Comparison of ENCODE assay signal across 29 cellular contexts in the genomic region with DNA sequence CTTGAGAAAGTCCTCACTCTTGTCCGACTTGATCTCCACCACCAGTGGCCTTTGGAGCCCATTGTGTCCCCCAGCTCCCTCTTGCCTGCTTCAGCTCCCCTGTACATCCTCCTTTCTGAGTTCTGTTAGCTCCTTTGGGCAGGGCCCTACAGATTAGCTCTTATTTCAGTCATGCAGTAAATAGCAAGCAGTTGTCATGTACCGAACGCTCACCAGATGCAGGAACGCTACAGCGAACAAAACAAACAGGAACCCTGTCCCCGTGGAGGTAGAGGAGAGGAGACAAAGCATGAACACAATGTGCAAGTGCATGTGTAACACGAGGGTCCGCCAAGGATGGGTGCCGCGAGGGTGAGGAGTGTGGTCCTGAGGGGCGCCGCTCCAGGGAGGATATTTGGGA.
"Had no signal": no experiment of that assay in that cellular context is flagged by ENCODE, and none has a peak within 500 bp of the region (broad histone marks: within the 10 kb centered on the region; RNA-seq: fewer than 3 reads in every experiment).

No MANE protein-coding gene starts in this region.

- ATAC-seq: left colon; mucosa of descending colon; naive thymus-derived CD4-positive, alpha-beta T cell; right cardiac atrium; sciatic nerve; stimulated activated memory B cell treated with anti-CD40 and anti-IgM and Interleukin-4, amounts not matched to agents 10 μg/mL and 1 μg/mL and 100 μg/mL, for 72 hours; stimulated activated naive CD8-positive, alpha-beta T cell treated with anti-CD3 and anti-CD28 coated beads, Interleukin-15, amount 100 ng/mL, for 72 hours had no signal

- H3K27ac ChIP-seq: left ventricle myocardium inferior, neural progenitor cell, ovary, prostate gland, skin epidermis, tibial nerve, upper lobe of left lung, vagina had no signal

- FAIRE-seq: islet of Langerhans, kidney had no signal

- H3K9ac ChIP-seq: neural progenitor cell had no signal

- H3K4me3 Mint-ChIP-seq: immature natural killer cell; naive thymus-derived CD4-positive, alpha-beta T cell; nephron; neural progenitor cell; stimulated activated memory B cell treated with anti-CD40 and anti-IgM and Interleukin-4, amounts not matched to agents 10 μg/mL and 1 μg/mL and 100 μg/mL, for 72 hours; stimulated activated naive CD8-positive, alpha-beta T cell treated with anti-CD3 and anti-CD28 coated beads, Interleukin-15, amount 100 ng/mL, for 72 hours had no signal

- H3K27ac Mint-ChIP-seq: immature natural killer cell; naive thymus-derived CD4-positive, alpha-beta T cell; nephron; neural progenitor cell; stimulated activated memory B cell treated with anti-CD40 and anti-IgM and Interleukin-4, amounts not matched to agents 10 μg/mL and 1 μg/mL and 100 μg/mL, for 72 hours; stimulated activated naive CD8-positive, alpha-beta T cell treated with anti-CD3 and anti-CD28 coated beads, Interleukin-15, amount 100 ng/mL, for 72 hours had no signal

- H3K4me1 ChIP-seq: prostate gland, tibial nerve, upper lobe of left lung had no signal

- H3K4me3 ChIP-seq: left ventricle myocardium inferior, lung, mucosa of descending colon, neural progenitor cell, ovary, prostate gland, skin epidermis, tibial nerve, upper lobe of left lung, vagina had no signal

- H3K4me2 ChIP-seq: neural progenitor cell had no signal

- H2AFZ ChIP-seq: neural progenitor cell had no signal

- H3K36me3 ChIP-seq: left ventricle myocardium inferior, neural progenitor cell, ovary, prostate gland, tibial nerve, upper lobe of left lung, vagina had no signal

- H3K4me1 Mint-ChIP-seq: naive thymus-derived CD4-positive, alpha-beta T cell; stimulated activated memory B cell treated with anti-CD40 and anti-IgM and Interleukin-4, amounts not matched to agents 10 μg/mL and 1 μg/mL and 100 μg/mL, for 72 hours; stimulated activated naive CD8-positive, alpha-beta T cell treated with anti-CD3 and anti-CD28 coated beads, Interleukin-15, amount 100 ng/mL, for 72 hours had no signal

- H3K36me3 Mint-ChIP-seq: naive thymus-derived CD4-positive, alpha-beta T cell; neural progenitor cell; stimulated activated memory B cell treated with anti-CD40 and anti-IgM and Interleukin-4, amounts not matched to agents 10 μg/mL and 1 μg/mL and 100 μg/mL, for 72 hours had no signal

- H3K27me3 ChIP-seq: neural progenitor cell, ovary, tibial nerve, upper lobe of left lung, vagina had no signal

- H3K9me3 ChIP-seq: left ventricle myocardium inferior, mucosa of descending colon, ovary, prostate gland, tibial nerve, upper lobe of left lung, vagina had no signal

- H3K27me3 Mint-ChIP-seq: stimulated activated naive CD8-positive, alpha-beta T cell treated with anti-CD3 and anti-CD28 coated beads, Interleukin-15, amount 100 ng/mL, for 72 hours had no signal

- H3K9me3 Mint-ChIP-seq: immature natural killer cell; neural progenitor cell; stimulated activated memory B cell treated with anti-CD40 and anti-IgM and Interleukin-4, amounts not matched to agents 10 μg/mL and 1 μg/mL and 100 μg/mL, for 72 hours; stimulated activated naive CD8-positive, alpha-beta T cell treated with anti-CD3 and anti-CD28 coated beads, Interleukin-15, amount 100 ng/mL, for 72 hours had no signal

- DNase-seq: head of caudate nucleus; hypothalamus; immature natural killer cell; kidney; left colon; left ventricle myocardium inferior; midbrain; mucosa of descending colon; naive thymus-derived CD4-positive, alpha-beta T cell; ovary; retina; right cardiac atrium; stimulated activated CD4-positive, alpha-beta T cell treated with anti-CD3 and anti-CD28 coated beads, Interleukin-12 subunit alpha, Interleukin-12 subunit beta, amount 100 ng/mL, for 4 hours; stimulated activated CD4-positive, alpha-beta T cell treated with anti-CD3 and anti-CD28 coated beads, Interleukin-15, amount 100 ng/mL, for 24 hours; stimulated activated CD4-positive, alpha-beta T cell treated with anti-CD3 and anti-CD28 coated beads, Interleukin-2, amount 100 ng/mL, for 24 hours; stimulated activated CD4-positive, alpha-beta T cell treated with anti-CD3 and anti-CD28 coated beads, Interleukin-4, amount 100 ng/mL, for 1 hour; stimulated activated naive CD4-positive, alpha-beta T cell treated with Interleukin-2 at 50 U/mL for 16 hours; stimulated activated naive CD8-positive, alpha-beta T cell treated with anti-CD3 and anti-CD28 coated beads, Interleukin-15, amount 100 ng/mL, for 72 hours had no signal
